Comparison of ENCODE assay signal across 10 cellular contexts in genomic region chr1:155942578-155943141, GRCh38. TPM values are rescaled to one million over a fixed set of nuclear protein-coding genes. Genes with fewer than 3 reads are reported as not detected.
DNase-seq lines count a peak whose midpoint lies in the region; ATAC-seq, FAIRE-seq and TF ChIP-seq lines count a peak whose summit lies in the region.
"Had no signal": no experiment of that assay in that cellular context is flagged by ENCODE, and none has a peak within 500 bp of the region (broad histone marks: within the 10 kb centered on the region; RNA-seq: fewer than 3 reads in every experiment).

No MANE protein-coding gene starts in this region.

- intact Hi-C loops in Caco-2 (cut with micrococcal nuclease; ENCODE audit: unreplicated experiment) (no loop called here), GM12878 (cut with micrococcal nuclease; ENCODE audit: unreplicated experiment) (no loop called here)

- no peak for FAIRE-seq in GM12878 (lab: Jason Lieb, UNC)
- FAIRE-seq: GM19239 had no signal

- RAD21 ChIA-PET in GM12878 (lab: Charles Lee; ENCODE audit: unreplicated experiment): interaction anchor here (1.0 to 4.4 kb wide), 7 partner anchors 9 to 173 kb away, joined by 3 to 130 read pairs (median 4); partner anchors contain the start of genes ARHGEF2 and KHDC4

- H2AFZ ChIP-seq in KMS-11 (ENCODE audit: low read depth) (no peak overlapping the region), GM12878 (ENCODE audit: control insufficient read depth, low read depth, low read length) (no peak overlapping the region), osteoblast (ENCODE audit: low read length) (no peak overlapping the region), hepatocyte (no peak overlapping the region)

- H3K27me3 ChIP-seq in Caco-2 (replicated peaks; ENCODE audit: control insufficient read depth, insufficient read depth, low read length): no peaks in the 10 kb centered on the region
- H3K27me3 ChIP-seq in KMS-11 (ENCODE audit: insufficient read depth, low read depth): no peaks in the 10 kb centered on the region
- H3K27me3 ChIP-seq in GM12878 (replicated peaks in 1 of 2; ENCODE audit: control insufficient read depth in 2 of 2, insufficient read depth in 2 of 2, low read length in 1 of 2): no peaks in the 10 kb centered on the region
- H3K27me3 ChIP-seq in osteoblast (ENCODE audit: insufficient read depth, low read length): no peaks in the 10 kb centered on the region
- H3K27me3 ChIP-seq in hepatocyte: no peaks in the 10 kb centered on the region

- TF ChIP-seq CTCF in Caco-2 (IDR thresholded peaks at IDR 0.05; ENCODE audit: insufficient read depth in 1 of 2, low read depth in 1 of 2, low read length in 1 of 2, severe bottlenecking in 1 of 2, unreplicated experiment in 1 of 2) (no peak), KMS-11 (conservative IDR thresholded peaks at IDR 0.05; ENCODE audit: low read depth, low read length) (no peak), GM12878 (IDR thresholded peaks at IDR 0.05 in 2 of 3, conservative IDR thresholded peaks at IDR 0.05 in 1 of 3; ENCODE audit: control insufficient read depth in 2 of 3, extremely low read depth in 1 of 3, insufficient read depth in 1 of 3, low read depth in 3 of 3, low read length in 3 of 3) (no peak), osteoblast (IDR thresholded peaks at IDR 0.05; ENCODE audit: extremely low read depth, low read depth, low read length) (no peak), hepatocyte (IDR thresholded peaks at IDR 0.05; ENCODE audit: poor library complexity) (no peak)

- peaks cover 5% of the 10 kb centered on the region; the same call in 1 of the 2 replicates for H3K79me2 ChIP-seq in KMS-11 (ENCODE audit: insufficient read depth, low read depth)
- H3K79me2 ChIP-seq in GM12878 (ENCODE audit: control insufficient read depth, insufficient read depth, low read length): no peaks in the 10 kb centered on the region
- no peaks in the 10 kb centered on the region for H3K79me2 ChIP-seq in osteoblast (ENCODE audit: insufficient read depth, low read length)
- H3K79me2 ChIP-seq in hepatocyte: no peaks in the 10 kb centered on the region

- H3K27ac Mint-ChIP-seq in Caco-2 (ENCODE audit: unreplicated experiment): peak overlapping the region; percentile 29

- peaks cover 19% of the 10 kb centered on the region for H3K4me1 Mint-ChIP-seq in Caco-2 (ENCODE audit: low read depth, unreplicated experiment)

- no peak overlapping the region for H3K9ac ChIP-seq in KMS-11
- no peak overlapping the region for H3K9ac ChIP-seq in GM12878 (ENCODE audit: control insufficient read depth, insufficient read depth, low read length)

- H3K4me1 ChIP-seq in Caco-2 (peaks cover 18% of the 10 kb centered on the region), KMS-11 (ENCODE audit: low read depth, poor library complexity, severe bottlenecking) (peaks cover 100% of the 10 kb centered on the region), GM12878 (ENCODE audit: control insufficient read depth, insufficient read depth, low read length) (peaks cover 73% of the 10 kb centered on the region), osteoblast (ENCODE audit: insufficient read depth, low read length) (peaks cover 18% of the 10 kb centered on the region), hepatocyte (ENCODE audit: insufficient read depth) (peaks cover 24% of the 10 kb centered on the region)

- H3K4me3 Mint-ChIP-seq in Caco-2 (ENCODE audit: unreplicated experiment): no peak overlapping the region

- H3K4me3 ChIP-seq in Caco-2 (ENCODE audit: low read depth, low read length) (no peak overlapping the region), KMS-11 (IDR thresholded peaks at IDR 0.05; ENCODE audit: insufficient read depth, low read depth, low read length) (peak overlapping the region; percentile 0), GM12878 (no peak overlapping the region), osteoblast (ENCODE audit: insufficient read depth, low read length) (no peak overlapping the region), hepatocyte (no peak overlapping the region)

- no peak for DNase-seq in Caco-2
- no peak for DNase-seq in GM12878 (ENCODE audit: low read depth, low spot score)
- DNase-seq in osteoblast (ENCODE audit: insufficient read length, low spot score, missing footprints): peak; percentile 68
- no peak for DNase-seq in hepatocyte (ENCODE audit: low spot score)
- DNase-seq: effector CD4-positive, alpha-beta T cell; NCI-H345 had no signal

- H4K20me1 ChIP-seq in KMS-11 (ENCODE audit: insufficient read depth) (no peaks in the 10 kb centered on the region), GM12878 (ENCODE audit: control insufficient read depth, insufficient read depth) (no peaks in the 10 kb centered on the region), osteoblast (ENCODE audit: insufficient read depth, low read length) (peaks cover 8% of the 10 kb centered on the region), hepatocyte (ENCODE audit: insufficient read depth, poor library complexity, severe bottlenecking) (no peaks in the 10 kb centered on the region)

- TF ChIP-seq EP300 in GM12878 (IDR thresholded peaks at IDR 0.05; ENCODE audit: borderline replicate concordance in 1 of 2, control insufficient read depth in 1 of 2, low read depth in 2 of 2, low read length in 2 of 2): no peak

- POLR2A ChIA-PET in Caco-2 (lab: Charles Lee) (interaction anchor here (0.7 kb wide), 1 partner anchor 11 kb away, joined by 3 read pairs; no protein-coding TSS in a partner anchor), GM12878 (lab: Charles Lee) (interaction anchor here (0.8 to 10.8 kb wide), 4 partner anchors 9 to 54 kb away, joined by 3 to 273 read pairs (median 20); partner anchors contain the start of genes ARHGEF2 and KHDC4)

- 95% methylated on average over 11 of the region's 11 CpGs for WGBS in GM12878 (ENCODE audit: insufficient coverage, insufficient replicate concordance, low lambda C conversion rate, missing lambda C conversion rate)
- 90% methylated on average over 10 of the region's 11 CpGs for WGBS in hepatocyte (ENCODE audit: low lambda C conversion rate, missing lambda C conversion rate)

- CTCF ChIA-PET in Caco-2 (lab: Charles Lee): interaction anchor here (1.0 kb wide), 1 partner anchor 41 kb away, joined by 3 read pairs; no protein-coding TSS in a partner anchor
- CTCF ChIA-PET in GM12878 (lab: Yijun Ruan, JAX): interaction anchor here (0.5 to 5.0 kb wide), 9 partner anchors 15 to 123 kb away, joined by 3 to 44 read pairs (median 5); partner anchors contain the start of gene ARHGEF2

- no peaks in the 10 kb centered on the region for H3K9me3 Mint-ChIP-seq in Caco-2 (ENCODE audit: unreplicated experiment)

- no peaks in the 10 kb centered on the region; the same call in 1 of the 2 replicates for H3K36me3 ChIP-seq in Caco-2 (ENCODE audit: control insufficient read depth, insufficient read depth, low read length)
- peaks cover under 1% of the 10 kb centered on the region; the same call in 1 of the 2 replicates for H3K36me3 ChIP-seq in KMS-11 (ENCODE audit: insufficient read depth)
- H3K36me3 ChIP-seq in GM12878 (ENCODE audit: control insufficient read depth in 2 of 2, insufficient read depth in 2 of 2, low read length in 1 of 2): peaks cover 2 to 7% of the 10 kb centered on the region in 2 experiments; a peak in 3 of 4 replicates
- peaks cover 19% of the 10 kb centered on the region for H3K36me3 ChIP-seq in osteoblast (ENCODE audit: insufficient read depth, low read length)
- H3K36me3 ChIP-seq in hepatocyte (replicated peaks; ENCODE audit: insufficient read depth, low read depth): no peaks in the 10 kb centered on the region

- H3K27ac ChIP-seq in KMS-11 (peak overlapping the region; percentile 25; the same call in 1 of the 2 replicates), GM12878 (ENCODE audit: control insufficient read depth, insufficient read depth) (no peak overlapping the region), osteoblast (ENCODE audit: low read depth, low read length) (no peak overlapping the region), hepatocyte (no peak overlapping the region)

- peaks cover 53% of the 10 kb centered on the region for H3K36me3 Mint-ChIP-seq in Caco-2 (ENCODE audit: insufficient read depth, unreplicated experiment)

- TF ChIP-seq POLR2A in GM12878 (IDR thresholded peaks at IDR 0.05; ENCODE audit: low read depth, low read length): peak; percentile 9; the same call in 1 of the 2 replicates

- no peaks in the 10 kb centered on the region for H3K27me3 Mint-ChIP-seq in Caco-2 (ENCODE audit: insufficient read depth, unreplicated experiment)

- BruUV-seq in Caco-2 (replicated peaks; lab: Mats Ljungman, UMichigan): no TSS peak
- no TSS peak for BruUV-seq in GM12878 (replicated peaks; lab: Mats Ljungman, UMichigan)

- H3K9me3 ChIP-seq in Caco-2 (no peaks in the 10 kb centered on the region), GM12878 (replicated peaks; ENCODE audit: control insufficient read depth, insufficient read depth, low read length) (no peaks in the 10 kb centered on the region), osteoblast (ENCODE audit: low read depth, low read length) (no peaks in the 10 kb centered on the region), hepatocyte (ENCODE audit: low read depth) (no peaks in the 10 kb centered on the region)

- SMC1A ChIA-PET in GM12878 (lab: Charles Lee; ENCODE audit: uncharacterized antibody, unreplicated experiment): interaction anchor here (0.9 to 5.1 kb wide), 4 partner anchors 37 to 124 kb away, joined by 5 to 133 read pairs (median 10); partner anchors contain the start of gene ARHGEF2

- in situ Hi-C loops in GM12878 (cut with MboI): no loop called here

- no peak for TF ChIP-seq RAD21 in GM12878 (IDR thresholded peaks at IDR 0.05; ENCODE audit: insufficient read depth, low read depth, low read length)

- H3K9me2 ChIP-seq in hepatocyte (replicated peaks; ENCODE audit: insufficient read depth): no peaks in the 10 kb centered on the region

- peak overlapping the region; percentile 83 for H3K4me2 ChIP-seq in KMS-11
- no peak overlapping the region for H3K4me2 ChIP-seq in GM12878 (ENCODE audit: control insufficient read depth, insufficient read depth)
- H3K4me2 ChIP-seq in osteoblast (ENCODE audit: insufficient read depth, low read length): no peak overlapping the region
- H3K4me2 ChIP-seq in hepatocyte: no peak overlapping the region

- ATAC-seq in GM12878: no peak
- ATAC-seq in GM18907 (IDR thresholded peaks at IDR 0.05; ENCODE audit: unreplicated experiment): no peak
- no peak for ATAC-seq in HG02763 (IDR thresholded peaks at IDR 0.05; ENCODE audit: unreplicated experiment)

RNA-seq across cellular contexts. Expression of gene RXFP4, which starts 1.2 kb away (rescaled TPM):
- total RNA-seq in Caco-2 (2022): not detected in 2 replicates
- total RNA-seq in GM12878 (2013; cell fraction: nucleolus; rRNA removed): 0.56 TPM in 1 of 2 replicates, not detected in the other
- 0.40 TPM in 1 of 2 replicates, not detected in the other for total RNA-seq in GM12878 (2014; rRNA removed)
- not detected in 2 replicates for total RNA-seq in GM12878 (2014; rRNA removed; fragmentation: Illumina TruSeq; extraction: Trizol)
- not detected in 2 replicates for total RNA-seq in GM12878 (2021)
- polyA plus RNA-seq in GM12878 (2011; ENCODE audit: low read depth): not detected
- polyA plus RNA-seq in GM12878 (2011; rRNA removed): not detected in 2 replicates
- polyA plus RNA-seq in GM12878 (2011; cell fraction: cytosol; rRNA removed): 0.04 and 0.05 TPM in 2 replicates
- 0.10 and 0.12 TPM in 2 replicates for polyA plus RNA-seq in GM12878 (2011; cell fraction: nucleus; rRNA removed)
- 0.11 and 0.12 TPM in 2 replicates for polyA plus RNA-seq in GM12878 (2012)
- not detected in 2 replicates for polyA plus RNA-seq in GM12878 (2014; fragmentation: Illumina TruSeq; extraction: Trizol)
- not detected for polyA plus RNA-seq in GM12878 (2014; fragmentation: Nextera tagmentation; extraction: Ambion mirVana)
- 0.10 and 0.16 TPM in 2 replicates for polyA plus RNA-seq in GM12878 (2014; rRNA removed)
- under 1 TPM in 1 of 2 experiments, not detected in 1; 0.39 TPM for polyA plus RNA-seq in GM12878 (2016; fragmentation: Nextera tagmentation; extraction: Ambion mirVana)
- polyA minus RNA-seq in GM12878 (2011; rRNA and poly(A)+ RNA removed): 0.62 TPM in 1 of 2 replicates, not detected in the other
- not detected in 2 replicates for polyA minus RNA-seq in GM12878 (2011; cell fraction: cytosol; rRNA and poly(A)+ RNA removed)
- 0.67 and 1.1 TPM in 2 replicates for polyA minus RNA-seq in GM12878 (2011; cell fraction: nucleus; rRNA and poly(A)+ RNA removed)
- total RNA-seq in osteoblast: not detected in 2 replicates
- total RNA-seq in hepatocyte: 0.83 TPM in 1 of 2 replicates, not detected in the other
- polyA plus RNA-seq in hepatocyte: not detected in 2 replicates

RNA-seq across cellular contexts. Expression of gene KHDC4, which starts 8.4 kb away (rescaled TPM):
- 68.5 and 72.9 TPM in 2 replicates for total RNA-seq in Caco-2 (2022)
- total RNA-seq in GM12878 (2013; cell fraction: nucleolus; rRNA removed): 216 and 221 TPM in 2 replicates
- total RNA-seq in GM12878 (2014; rRNA removed): 40.8 and 42.1 TPM in 2 replicates
- 42.8 and 44.4 TPM in 2 replicates for total RNA-seq in GM12878 (2014; rRNA removed; fragmentation: Illumina TruSeq; extraction: Trizol)
- total RNA-seq in GM12878 (2021): 40.5 and 41.1 TPM in 2 replicates
- 33.9 TPM for polyA plus RNA-seq in GM12878 (2011; ENCODE audit: low read depth)
- polyA plus RNA-seq in GM12878 (2011; rRNA removed): 109 and 120 TPM in 2 replicates
- 83.7 and 84.8 TPM in 2 replicates for polyA plus RNA-seq in GM12878 (2011; cell fraction: cytosol; rRNA removed)
- 141 and 162 TPM in 2 replicates for polyA plus RNA-seq in GM12878 (2011; cell fraction: nucleus; rRNA removed)
- polyA plus RNA-seq in GM12878 (2012): 33.4 and 38.1 TPM in 2 replicates
- polyA plus RNA-seq in GM12878 (2014; fragmentation: Illumina TruSeq; extraction: Trizol): 47.8 and 62.4 TPM in 2 replicates
- polyA plus RNA-seq in GM12878 (2014; fragmentation: Nextera tagmentation; extraction: Ambion mirVana): 10 to 100 TPM; 11.7 to 15.1 TPM
- 58.2 and 70.5 TPM in 2 replicates for polyA plus RNA-seq in GM12878 (2014; rRNA removed)
- 10 to 100 TPM; 39.5 to 46.9 TPM for polyA plus RNA-seq in GM12878 (2016; fragmentation: Nextera tagmentation; extraction: Ambion mirVana)
- polyA minus RNA-seq in GM12878 (2011; rRNA and poly(A)+ RNA removed): 90.9 and 110 TPM in 2 replicates
- polyA minus RNA-seq in GM12878 (2011; cell fraction: cytosol; rRNA and poly(A)+ RNA removed): 37.3 and 41.2 TPM in 2 replicates
- 77.4 and 88.9 TPM in 2 replicates for polyA minus RNA-seq in GM12878 (2011; cell fraction: nucleus; rRNA and poly(A)+ RNA removed)
- 32.7 and 37.3 TPM in 2 replicates for total RNA-seq in osteoblast
- 33.2 and 40.3 TPM in 2 replicates for total RNA-seq in hepatocyte
- polyA plus RNA-seq in hepatocyte: 15.7 and 28.0 TPM in 2 replicates

RNA-seq across cellular contexts. Expression of gene RIT1, which starts 31.5 kb away (rescaled TPM):
- 21.9 and 23.0 TPM in 2 replicates for total RNA-seq in Caco-2 (2022)
- total RNA-seq in GM12878 (2013; cell fraction: nucleolus; rRNA removed): 34.5 and 36.9 TPM in 2 replicates
- total RNA-seq in GM12878 (2014; rRNA removed): 6.8 and 10.6 TPM in 2 replicates
- total RNA-seq in GM12878 (2014; rRNA removed; fragmentation: Illumina TruSeq; extraction: Trizol): 12.5 and 13.0 TPM in 2 replicates
- 13.1 and 16.7 TPM in 2 replicates for total RNA-seq in GM12878 (2021)
- 12.1 TPM for polyA plus RNA-seq in GM12878 (2011; ENCODE audit: low read depth)
- 61.5 and 77.0 TPM in 2 replicates for polyA plus RNA-seq in GM12878 (2011; rRNA removed)
- polyA plus RNA-seq in GM12878 (2011; cell fraction: cytosol; rRNA removed): 34.2 and 49.2 TPM in 2 replicates
- 30.1 and 40.6 TPM in 2 replicates for polyA plus RNA-seq in GM12878 (2011; cell fraction: nucleus; rRNA removed)
- polyA plus RNA-seq in GM12878 (2012): 12.2 and 18.3 TPM in 2 replicates
- 13.9 and 16.5 TPM in 2 replicates for polyA plus RNA-seq in GM12878 (2014; fragmentation: Illumina TruSeq; extraction: Trizol)
- polyA plus RNA-seq in GM12878 (2014; fragmentation: Nextera tagmentation; extraction: Ambion mirVana): 10 to 100 TPM; 25.2 to 30.3 TPM
- polyA plus RNA-seq in GM12878 (2014; rRNA removed): 11.0 and 12.0 TPM in 2 replicates
- polyA plus RNA-seq in GM12878 (2016; fragmentation: Nextera tagmentation; extraction: Ambion mirVana): 10 to 100 TPM; 12.4 to 13.6 TPM
- polyA minus RNA-seq in GM12878 (2011; rRNA and poly(A)+ RNA removed): 52.5 and 66.0 TPM in 2 replicates
- 12.6 and 21.1 TPM in 2 replicates for polyA minus RNA-seq in GM12878 (2011; cell fraction: cytosol; rRNA and poly(A)+ RNA removed)
- polyA minus RNA-seq in GM12878 (2011; cell fraction: nucleus; rRNA and poly(A)+ RNA removed): 10.4 and 20.4 TPM in 2 replicates
- 36.9 and 39.5 TPM in 2 replicates for total RNA-seq in osteoblast
- 23.8 and 33.5 TPM in 2 replicates for total RNA-seq in hepatocyte
- 17.6 and 21.9 TPM in 2 replicates for polyA plus RNA-seq in hepatocyte

RNA-seq across cellular contexts. Expression of gene ARHGEF2, which starts 35.7 kb away (rescaled TPM):
- total RNA-seq in Caco-2 (2022) (46.9 and 60.3 TPM in 2 replicates), GM12878 (2014; rRNA removed) (71.2 and 84.4 TPM in 2 replicates), GM12878 (2014; rRNA removed; fragmentation: Illumina TruSeq; extraction: Trizol) (40.4 and 44.9 TPM in 2 replicates), GM12878 (2021) (113 and 116 TPM in 2 replicates), osteoblast (166 and 183 TPM in 2 replicates), hepatocyte (36.5 and 46.9 TPM in 2 replicates)
- 184 and 208 TPM in 2 replicates for total RNA-seq in GM12878 (2013; cell fraction: nucleolus; rRNA removed)
- 23.2 TPM for polyA plus RNA-seq in GM12878 (2011; ENCODE audit: low read depth)
- polyA plus RNA-seq in GM12878 (2011; rRNA removed) (48.7 and 88.1 TPM in 2 replicates), GM12878 (2014; fragmentation: Illumina TruSeq; extraction: Trizol) (64.4 and 80.8 TPM in 2 replicates), GM12878 (2014; fragmentation: Nextera tagmentation; extraction: Ambion mirVana) (10 to 100 TPM in 1 of 2 experiments, 1 to 10 TPM in 1; 8.1 to 10.6 TPM), GM12878 (2014; rRNA removed) (87.0 and 89.9 TPM in 2 replicates), GM12878 (2016; fragmentation: Nextera tagmentation; extraction: Ambion mirVana) (10 to 100 TPM; 57.1 to 58.9 TPM), hepatocyte (27.1 and 30.1 TPM in 2 replicates)
- 48.3 and 60.5 TPM in 2 replicates for polyA plus RNA-seq in GM12878 (2011; cell fraction: cytosol; rRNA removed)
- 206 and 248 TPM in 2 replicates for polyA plus RNA-seq in GM12878 (2011; cell fraction: nucleus; rRNA removed)
- polyA plus RNA-seq in GM12878 (2012): 53.2 and 56.8 TPM in 2 replicates
- polyA minus RNA-seq in GM12878 (2011; rRNA and poly(A)+ RNA removed): 109 and 114 TPM in 2 replicates
- 29.7 and 31.8 TPM in 2 replicates for polyA minus RNA-seq in GM12878 (2011; cell fraction: cytosol; rRNA and poly(A)+ RNA removed)
- 67.3 and 125 TPM in 2 replicates for polyA minus RNA-seq in GM12878 (2011; cell fraction: nucleus; rRNA and poly(A)+ RNA removed)
